1 cellular context compared by ENCODE assay signal in genomic region chr9:36301227-36301626, GRCh38.
A peak's percentile ranks its signal among the peaks of the same experiment; 100 is the strongest.
TF ChIP-seq lines count a peak whose summit lies in the region.

No MANE protein-coding gene starts in this region.

TF ChIP-seq in K562, 482 proteins besides CTCF, POLR2A, EP300 and RAD21 (continued from another document):
- TF ChIP-seq ZBTB40 (IDR thresholded peaks at IDR 0.05) (no peak), ZBTB40 (CRISPR knock-in tag; IDR thresholded peaks at IDR 0.05) (no peak), TCF3 (CRISPR knock-in tag; IDR thresholded peaks at IDR 0.05) (peak; percentile 65), ARID2 (IDR thresholded peaks at IDR 0.05) (no peak), ZNF212 (CRISPR knock-in tag; IDR thresholded peaks at IDR 0.05) (no peak), HDAC1 (IDR thresholded peaks at IDR 0.05) (peak in 1 of 2 experiments; percentile 81; a peak in 2 of 4 replicates), YBX1 (IDR thresholded peaks at IDR 0.05) (no peak), MYBL2 (IDR thresholded peaks at IDR 0.05; ENCODE audit: low read depth) (no peak), MYBL2 (CRISPR knock-in tag; IDR thresholded peaks at IDR 0.05; ENCODE audit: borderline replicate concordance) (no peak), JUNB (CRISPR knock-in tag; conservative IDR thresholded peaks at IDR 0.05) (no peak), CBFA2T3 (IDR thresholded peaks at IDR 0.05) (peak; percentile 66), CBFA2T2 (conservative IDR thresholded peaks at IDR 0.05) (0 out of 2 replicates have a peak, but pooled peaks have one; percentile 9), ZC3H11A (IDR thresholded peaks at IDR 0.05; ENCODE audit: low read depth, low read length) (no peak), TAL1 (IDR thresholded peaks at IDR 0.05) (peak; percentile 25; the same call in 1 of the 2 replicates), HDAC2 (IDR thresholded peaks at IDR 0.05) (peak; percentile 71), SAP30 (IDR thresholded peaks at IDR 0.05; ENCODE audit: borderline replicate concordance, insufficient read depth, low read depth, low read length, poor library complexity, severe bottlenecking) (no peak), NELFE (IDR thresholded peaks at IDR 0.05; ENCODE audit: insufficient read depth, insufficient read length) (no peak), ZNF253 (CRISPR knock-in tag; conservative IDR thresholded peaks at IDR 0.05) (no peak), EWSR1 (IDR thresholded peaks at IDR 0.05; ENCODE audit: borderline replicate concordance, low read depth, partially characterized antibody) (no peak)
